In the genomic region with DNA sequence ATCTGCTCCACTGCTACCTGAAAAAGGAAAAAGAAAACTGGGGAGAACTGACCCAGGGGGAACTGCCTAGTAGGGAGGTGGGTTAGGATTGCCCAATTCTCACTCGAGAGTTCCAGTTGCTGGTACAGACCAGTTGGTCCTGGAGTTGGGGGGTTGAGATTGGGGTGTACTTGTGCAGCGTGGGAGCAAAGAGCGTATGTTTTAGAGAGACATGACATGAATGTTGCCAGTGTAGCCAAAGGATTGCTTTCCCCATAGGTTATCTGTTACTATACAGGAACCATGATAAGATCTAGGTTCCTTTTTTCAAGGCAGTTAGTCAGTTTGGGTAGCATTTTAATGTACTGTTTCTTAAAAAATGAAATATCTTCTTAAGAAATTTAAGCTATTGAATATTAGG, we compare ENCODE assay signal across 1 cellular context.
TF ChIP-seq lines count a peak whose summit lies in the region.

No MANE protein-coding gene starts in this region.

TF ChIP-seq in K562, 482 proteins besides CTCF, POLR2A, EP300 and RAD21 (continued from another document):
- TF ChIP-seq ZNF184 (CRISPR knock-in tag; IDR thresholded peaks at IDR 0.05): no peak
- TF ChIP-seq, protein P1, sequence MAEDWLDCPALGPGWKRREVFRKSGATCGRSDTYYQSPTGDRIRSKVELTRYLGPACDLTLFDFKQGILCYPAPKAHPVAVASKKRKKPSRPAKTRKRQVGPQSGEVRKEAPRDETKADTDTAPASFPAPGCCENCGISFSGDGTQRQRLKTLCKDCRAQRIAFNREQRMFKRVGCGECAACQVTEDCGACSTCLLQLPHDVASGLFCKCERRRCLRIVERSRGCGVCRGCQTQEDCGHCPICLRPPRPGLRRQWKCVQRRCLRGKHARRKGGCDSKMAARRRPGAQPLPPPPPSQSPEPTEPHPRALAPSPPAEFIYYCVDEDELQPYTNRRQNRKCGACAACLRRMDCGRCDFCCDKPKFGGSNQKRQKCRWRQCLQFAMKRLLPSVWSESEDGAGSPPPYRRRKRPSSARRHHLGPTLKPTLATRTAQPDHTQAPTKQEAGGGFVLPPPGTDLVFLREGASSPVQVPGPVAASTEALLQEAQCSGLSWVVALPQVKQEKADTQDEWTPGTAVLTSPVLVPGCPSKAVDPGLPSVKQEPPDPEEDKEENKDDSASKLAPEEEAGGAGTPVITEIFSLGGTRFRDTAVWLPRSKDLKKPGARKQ (CRISPR knock-in tag; IDR thresholded peaks at IDR 0.05): no peak
- no peak for TF ChIP-seq PHTF2 (CRISPR knock-in tag; IDR thresholded peaks at IDR 0.05)
- TF ChIP-seq TRIM24 (IDR thresholded peaks at IDR 0.05): 0 out of 4 replicates have a peak, but pooled peaks of 1 of the 2 experiments have one; percentile 60
